ENCODE assay signal across 24 cellular contexts in genomic region chr5:167128581-167128980, GRCh38.
"Had no signal": no experiment of that assay in that cellular context is flagged by ENCODE, and none has a peak within 500 bp of the region (broad histone marks: within the 10 kb centered on the region; RNA-seq: fewer than 3 reads in every experiment).

No MANE protein-coding gene starts in this region.

- H3K27me3 Mint-ChIP-seq: naive B cell; natural killer cell treated with Interleukin-12 subunit alpha and Interleukin-12 subunit beta and Interleukin-15 and Interleukin-18, amount 100 ng/mL, for 72 hours; stimulated activated naive CD8-positive, alpha-beta T cell treated with anti-CD3 and anti-CD28 coated beads, Interleukin-15, amount 100 ng/mL, for 72 hours had no signal

- H3K9me3 Mint-ChIP-seq: mesothelial cell of epicardium had no signal

- H3K4me1 ChIP-seq: gastrocnemius medialis, heart left ventricle, left lung, pancreas, suprapubic skin, upper lobe of right lung, uterus had no signal

- DNase-seq: dorsolateral prefrontal cortex; effector CD4-positive, alpha-beta T cell; gastrocnemius medialis; heart left ventricle; kidney; left lung; mesenchymal stem cell; mucosa of descending colon; naive B cell; pancreas; stimulated activated CD4-positive, alpha-beta T cell treated with anti-CD3 and anti-CD28 coated beads, Interleukin-12 subunit alpha, Interleukin-12 subunit beta, amount 100 ng/mL, for 4 hours; stimulated activated CD4-positive, alpha-beta T cell treated with anti-CD3 and anti-CD28 coated beads, Interleukin-1b, Interleukin-23, amount 100 ng/mL, for 48 hours; stimulated activated CD4-positive, alpha-beta T cell treated with anti-CD3 and anti-CD28 coated beads, Interleukin-4, amount 100 ng/mL, for 1 hour; stimulated activated CD8-positive, alpha-beta memory T cell treated with anti-CD3 and anti-CD28 coated beads, Interleukin-4, amount 100 ng/mL, for 48 hours; stimulated activated naive CD4-positive, alpha-beta T cell; stimulated activated naive CD8-positive, alpha-beta T cell treated with anti-CD3 and anti-CD28 coated beads, Interleukin-15, amount 100 ng/mL, for 72 hours; transverse colon; upper lobe of right lung; uterus had no signal

- H3K27me3 ChIP-seq: dorsolateral prefrontal cortex, gastrocnemius medialis, heart left ventricle, hepatocyte, left lung, pancreas, suprapubic skin, transverse colon, upper lobe of right lung, uterus had no signal

- H3K4me3 Mint-ChIP-seq: mesothelial cell of epicardium; naive B cell; natural killer cell treated with Interleukin-12 subunit alpha and Interleukin-12 subunit beta and Interleukin-15 and Interleukin-18, amount 100 ng/mL, for 72 hours; stimulated activated naive CD8-positive, alpha-beta T cell treated with anti-CD3 and anti-CD28 coated beads, Interleukin-15, amount 100 ng/mL, for 72 hours had no signal

- H3K27ac Mint-ChIP-seq: mesothelial cell of epicardium; naive B cell; natural killer cell treated with Interleukin-12 subunit alpha and Interleukin-12 subunit beta and Interleukin-15 and Interleukin-18, amount 100 ng/mL, for 72 hours; stimulated activated naive CD8-positive, alpha-beta T cell treated with anti-CD3 and anti-CD28 coated beads, Interleukin-15, amount 100 ng/mL, for 72 hours had no signal

- H3K9me3 ChIP-seq: gastrocnemius medialis, heart left ventricle, left lung, mucosa of descending colon, pancreas, suprapubic skin, transverse colon, upper lobe of right lung, uterus had no signal

- H3K4me3 ChIP-seq: dorsolateral prefrontal cortex, gastrocnemius medialis, heart left ventricle, hepatocyte, left lung, mucosa of descending colon, pancreas, smooth muscle cell, suprapubic skin, transverse colon, upper lobe of right lung, uterus had no signal

- H3K36me3 Mint-ChIP-seq: mesothelial cell of epicardium; naive B cell; natural killer cell treated with Interleukin-12 subunit alpha and Interleukin-12 subunit beta and Interleukin-15 and Interleukin-18, amount 100 ng/mL, for 72 hours had no signal

- H3K36me3 ChIP-seq: gastrocnemius medialis, heart left ventricle, left lung, pancreas, suprapubic skin, transverse colon, upper lobe of right lung, uterus had no signal

- H3K4me1 Mint-ChIP-seq: naive B cell; stimulated activated naive CD8-positive, alpha-beta T cell treated with anti-CD3 and anti-CD28 coated beads, Interleukin-15, amount 100 ng/mL, for 72 hours had no signal

- H3K27ac ChIP-seq: dorsolateral prefrontal cortex, gastrocnemius medialis, heart left ventricle, hepatocyte, left lung, pancreas, suprapubic skin, transverse colon, upper lobe of right lung, uterus had no signal
